Comparison of ENCODE assay signal across 10 cellular contexts in the genomic region with DNA sequence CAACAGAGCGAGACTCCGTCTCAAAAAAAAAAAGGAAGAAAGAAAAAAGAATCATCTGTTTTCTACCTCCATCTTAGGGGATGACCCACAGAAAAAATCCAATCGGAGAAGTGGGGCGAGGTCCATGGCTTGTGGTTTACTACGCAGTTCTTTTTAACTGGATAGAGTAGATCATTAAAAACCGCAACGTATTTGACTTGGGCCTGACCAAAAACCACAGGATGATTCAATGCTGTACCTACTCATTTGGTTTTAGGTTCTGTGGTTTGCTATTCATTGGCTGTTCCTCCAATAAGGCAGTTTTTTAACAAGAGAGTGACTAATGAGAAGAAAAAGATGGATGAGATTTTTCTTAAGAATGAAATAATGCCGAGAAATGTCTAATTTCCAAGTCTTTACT.
DNase-seq lines count a peak whose midpoint lies in the region; ATAC-seq and TF ChIP-seq lines count a peak whose summit lies in the region.
"Had no signal": no experiment of that assay in that cellular context is flagged by ENCODE, and none has a peak within 500 bp of the region (broad histone marks: within the 10 kb centered on the region; RNA-seq: fewer than 3 reads in every experiment).

No MANE protein-coding gene starts in this region.

- H3K36me3 ChIP-seq in BE2C (no peaks in the 10 kb centered on the region), upper lobe of right lung (no peaks in the 10 kb centered on the region)
- H3K36me3 ChIP-seq: SJCRH30 had no signal

- intact Hi-C loops in activated naive CD4-positive, alpha-beta T cell treated with anti-CD3 and anti-CD28 coated beads for 36 hours (cut with micrococcal nuclease): no loop called here
- intact Hi-C loops in upper lobe of right lung (cut with DNase I): no loop called here

- H3K9me3 ChIP-seq in BE2C: no peaks in the 10 kb centered on the region
- H3K9me3 ChIP-seq in upper lobe of right lung: no peaks in the 10 kb centered on the region
- H3K9me3 ChIP-seq: SJCRH30 had no signal

- peaks cover 3% of the 10 kb centered on the region for H3K4me1 Mint-ChIP-seq in activated naive CD4-positive, alpha-beta T cell treated with anti-CD3 and anti-CD28 coated beads for 36 hours (ENCODE audit: low read depth)

- CTCF ChIA-PET in activated naive CD4-positive, alpha-beta T cell treated with anti-CD3 and anti-CD28 coated beads for 36 hours (lab: Charles Lee): no interaction called here

- H3K4me1 ChIP-seq in BE2C: no peaks in the 10 kb centered on the region
- no peaks in the 10 kb centered on the region for H3K4me1 ChIP-seq in upper lobe of right lung
- H3K4me1 ChIP-seq: SJCRH30 had no signal

- no peaks in the 10 kb centered on the region for H3K9me3 Mint-ChIP-seq in activated naive CD4-positive, alpha-beta T cell treated with anti-CD3 and anti-CD28 coated beads for 36 hours

- H3K27ac Mint-ChIP-seq in activated naive CD4-positive, alpha-beta T cell treated with anti-CD3 and anti-CD28 coated beads for 36 hours: no peak overlapping the region
- H3K27ac Mint-ChIP-seq: CD4-positive, CD25-positive, alpha-beta regulatory T cell had no signal

- H3K27me3 ChIP-seq in BE2C: no peaks in the 10 kb centered on the region
- H3K27me3 ChIP-seq in upper lobe of right lung: no peaks in the 10 kb centered on the region
- H3K27me3 ChIP-seq: SJCRH30 had no signal

- peaks cover 2% of the 10 kb centered on the region for H3K36me3 Mint-ChIP-seq in activated naive CD4-positive, alpha-beta T cell treated with anti-CD3 and anti-CD28 coated beads for 36 hours (ENCODE audit: low read depth)
- H3K36me3 Mint-ChIP-seq: CD4-positive, CD25-positive, alpha-beta regulatory T cell had no signal

- TF ChIP-seq CTCF in BE2C (IDR thresholded peaks at IDR 0.05; ENCODE audit: low read depth, low read length) (no peak), upper lobe of right lung (IDR thresholded peaks at IDR 0.05) (no peak)

- no peak overlapping the region for H3K4me3 Mint-ChIP-seq in activated naive CD4-positive, alpha-beta T cell treated with anti-CD3 and anti-CD28 coated beads for 36 hours
- H3K4me3 Mint-ChIP-seq: CD4-positive, CD25-positive, alpha-beta regulatory T cell had no signal

- peaks cover 3% of the 10 kb centered on the region for H3K27me3 Mint-ChIP-seq in activated naive CD4-positive, alpha-beta T cell treated with anti-CD3 and anti-CD28 coated beads for 36 hours (ENCODE audit: low read depth)

- no peak overlapping the region for H3K27ac ChIP-seq in upper lobe of right lung
- H3K27ac ChIP-seq: SJCRH30 had no signal

- DNase-seq in activated naive CD4-positive, alpha-beta T cell treated with anti-CD3 and anti-CD28 coated beads for 36 hours: peak; percentile 22
- DNase-seq in activated naive CD4-positive, alpha-beta T cell (lab: John Stamatoyannopoulos, UW): no peak
- DNase-seq in RPMI7951 (ENCODE audit: low read depth) (peak; percentile 78), BE2C (no peak), upper lobe of right lung (no peak), DMS114 treated with DMSO at 0.1 percent for 48 hours (lab: John Stamatoyannopoulos, UW; ENCODE audit: unreplicated experiment) (no peak)
- DNase-seq in stimulated activated naive CD8-positive, alpha-beta T cell treated with anti-CD3 and anti-CD28 coated beads, Interleukin-15, Interleukin-2, amounts not matched to agents 100 U/mL and 50 U/mL, for 24 hours: peak; percentile 10

- H3K4me3 ChIP-seq in BE2C (ENCODE audit: low read depth, low read length): no peak overlapping the region
- no peak overlapping the region for H3K4me3 ChIP-seq in upper lobe of right lung
- H3K4me3 ChIP-seq: SJCRH30 had no signal

- ATAC-seq in HG02943 (IDR thresholded peaks at IDR 0.05; ENCODE audit: low read depth, unreplicated experiment) (peak; percentile 89), upper lobe of right lung (no peak)
- peak; percentile 91 for ATAC-seq in stimulated activated naive CD8-positive, alpha-beta T cell treated with anti-CD3 and anti-CD28 coated beads, Interleukin-15, Interleukin-2, amounts not matched to agents 100 U/mL and 50 U/mL, for 24 hours

Comparison
In these comparisons a context has a peak if more than half of its experiments do, and no peak if none do; other contexts are left out.
1. DNase-seq: peak in activated naive CD4-positive, alpha-beta T cell treated with anti-CD3 and anti-CD28 coated beads for 36 hours (single experiment), RPMI7951 (single experiment) and stimulated activated naive CD8-positive, alpha-beta T cell treated with anti-CD3 and anti-CD28 coated beads, Interleukin-15, Interleukin-2, amounts not matched to agents 100 U/mL and 50 U/mL, for 24 hours (single experiment); none in activated naive CD4-positive, alpha-beta T cell (0 of 4), BE2C (single experiment), upper lobe of right lung (single experiment) and DMS114 treated with DMSO at 0.1 percent for 48 hours (single experiment).